In the genomic region with DNA sequence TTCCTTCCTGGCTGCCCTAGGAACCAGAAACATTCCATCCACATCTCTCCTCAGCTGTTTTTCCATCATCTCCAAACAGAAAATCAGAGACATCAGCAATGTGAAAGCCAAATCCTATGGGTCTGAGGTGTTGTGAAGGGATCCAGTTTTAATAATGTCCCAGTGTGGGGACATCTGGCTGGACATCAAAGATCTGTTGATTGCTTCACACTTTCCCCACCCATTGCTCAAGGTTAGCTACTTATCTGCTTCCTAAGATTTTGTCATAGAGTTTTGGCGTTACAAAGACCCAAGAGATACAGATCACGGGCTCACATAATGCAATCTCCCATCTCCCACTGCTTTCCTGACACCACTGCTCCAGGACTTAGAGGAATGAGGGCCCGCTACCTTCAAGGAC, we compare ENCODE assay signal across 22 cellular contexts.
"Had no signal": no experiment of that assay in that cellular context is flagged by ENCODE, and none has a peak within 500 bp of the region (broad histone marks: within the 10 kb centered on the region; RNA-seq: fewer than 3 reads in every experiment).

No MANE protein-coding gene starts in this region.

- H3K27ac ChIP-seq: HL-60, KMS-11, SJSA1, SK-N-MC had no signal

- H3K4me3 ChIP-seq: K562, SJSA1, SK-N-MC had no signal

- H3K4me2 ChIP-seq: KMS-11 had no signal

- DNase-seq: MV-4-11, NCI-H1048, NCI-H1105, NCI-H1417 treated with DMSO at 0.1 percent for 48 hours, NCI-H146, NCI-H1694 treated with DMSO at 0.1 percent for 48 hours, NCI-H1930, NCI-H2081, NCI-H2107, NCI-H2227 treated with DMSO at 0.1 percent for 48 hours, NCI-H524, NCI-H69, NCI-H774, Right ventricle myocardium superior, RPMI8226, SIG-M5 had no signal

- H3K4me1 Mint-ChIP-seq: IgD-negative memory B cell had no signal

- H3K27ac Mint-ChIP-seq: IgD-negative memory B cell had no signal

- H3K36me3 ChIP-seq: SJSA1 had no signal

- H3K4me3 Mint-ChIP-seq: IgD-negative memory B cell had no signal

- H3K9ac ChIP-seq: KMS-11 had no signal

- ATAC-seq: K562 had no signal

- H3K27me3 ChIP-seq: SJSA1 had no signal
